Comparison of ENCODE assay signal across 10 cellular contexts in genomic region chr6:47440722-47441121, GRCh38. TPM values are rescaled to one million over a fixed set of nuclear protein-coding genes. Genes with fewer than 3 reads are reported as not detected.
DNase-seq lines count a peak whose midpoint lies in the region; ATAC-seq and TF ChIP-seq lines count a peak whose summit lies in the region.
"Had no signal": no experiment of that assay in that cellular context is flagged by ENCODE, and none has a peak within 500 bp of the region (broad histone marks: within the 10 kb centered on the region; RNA-seq: fewer than 3 reads in every experiment).

No MANE protein-coding gene starts in this region.

- in situ Hi-C loops in transverse colon (cut with MboI; ENCODE audit: low pct_ligation_motif_present in 1 of 4, low pct_unique_long_range_greater_than_20kb in 1 of 4, low sequenced_read_pairs in 3 of 4) = no loop called here

- DNase-seq in NOMO-1 treated with DMSO at 0.1 percent for 48 hours (lab: John Stamatoyannopoulos, UW; ENCODE audit: unreplicated experiment) (peak; percentile 3), NOMO-1 treated with dmso at 0.1 percent for 144 hours (lab: John Stamatoyannopoulos, UW; ENCODE audit: unreplicated experiment) (no peak), NCI-H526 treated with DMSO at 0.1 percent for 48 hours (lab: John Stamatoyannopoulos, UW) (peak; percentile 95), transverse colon (no peak), T1000 (lab: John Stamatoyannopoulos, UW) (no peak), NCI-H446 treated with DMSO at 0.1 percent for 48 hours (lab: John Stamatoyannopoulos, UW) (no peak), lower lobe of right lung (no peak)
- DNase-seq: ACHN, islet precursor cell had no signal

- H3K27ac ChIP-seq in transverse colon (peak overlapping the region in 3 of 4 donors; percentile 8 to 56 (median 15)), lower lobe of right lung (no peak overlapping the region)

- ATAC-seq in HG02973 (IDR thresholded peaks at IDR 0.05; ENCODE audit: unreplicated experiment) (peak; percentile 58), lower lobe of right lung (no peak)

- H3K4me1 ChIP-seq in transverse colon (peaks cover 0 to 13% (median 8%) of the 10 kb centered on the region in 4 donors), lower lobe of right lung (peaks cover 9% of the 10 kb centered on the region)

- H3K36me3 ChIP-seq in transverse colon = no peaks in the 10 kb centered on the region
- no peaks in the 10 kb centered on the region for H3K36me3 ChIP-seq in lower lobe of right lung

- no peaks in the 10 kb centered on the region for H3K27me3 ChIP-seq in transverse colon
- H3K27me3 ChIP-seq in lower lobe of right lung (ENCODE audit: low read depth) = no peaks in the 10 kb centered on the region

- TF ChIP-seq EP300 in transverse colon (IDR thresholded peaks at IDR 0.05; ENCODE audit: low read depth) = no peak

- TF ChIP-seq CTCF in transverse colon (IDR thresholded peaks at IDR 0.05) (no peak), lower lobe of right lung (IDR thresholded peaks at IDR 0.05) (no peak)

- no peak for TF ChIP-seq POLR2A in transverse colon (IDR thresholded peaks at IDR 0.05)

- H3K4me3 ChIP-seq in transverse colon (no peak overlapping the region), lower lobe of right lung (no peak overlapping the region)

- H3K9me3 ChIP-seq in transverse colon = no peaks in the 10 kb centered on the region
- H3K9me3 ChIP-seq in lower lobe of right lung = no peaks in the 10 kb centered on the region

- 24 to 25% methylated on average over 2 to 3 of the region's 3 CpGs for WGBS in transverse colon (ENCODE audit: low coverage in 1 of 2), 2 donors

- intact Hi-C loops in transverse colon (cut with DNase I; ENCODE audit: low total_unique reads) (no loop called here), lower lobe of right lung (cut with DNase I) (no loop called here)

RNA-seq across cellular contexts. Expression of gene CD2AP, which starts 36.9 kb away (rescaled TPM):
- total RNA-seq in transverse colon (100 to 1,000 TPM in 2 of 4 donors, 10 to 100 TPM in 2; 49.8 to 140 (median 93.3) TPM), lower lobe of right lung (38.1 TPM)

Comparison
In these comparisons a context has a peak if more than half of its experiments do, and no peak if none do; other contexts are left out.
1. DNase-seq: peak in NOMO-1 treated with DMSO at 0.1 percent for 48 hours (single experiment) and NCI-H526 treated with DMSO at 0.1 percent for 48 hours (single experiment); none in NOMO-1 treated with dmso at 0.1 percent for 144 hours (single experiment), transverse colon (single experiment), T1000 (single experiment), NCI-H446 treated with DMSO at 0.1 percent for 48 hours (single experiment) and lower lobe of right lung (single experiment).